14 cellular contexts compared by ENCODE assay signal in genomic region chr15:90471769-90472168, GRCh38.
"Had no signal": no experiment of that assay in that cellular context is flagged by ENCODE, and none has a peak within 500 bp of the region (broad histone marks: within the 10 kb centered on the region; RNA-seq: fewer than 3 reads in every experiment).

No MANE protein-coding gene starts in this region.

- H3K4me3 Mint-ChIP-seq: activated B cell treated with CpG ODN at 0.5 μM for 24 hours; activated CD4-positive, alpha-beta T cell treated with anti-CD3 and anti-CD28 coated beads, Interleukin-2, amount 10 ng/mL, durations not matched to agents 24 days and 14 days; activated naive CD8-positive, alpha-beta T cell treated with anti-CD3 and anti-CD28 coated beads, Interleukin-2, amount 10 ng/mL, durations not matched to agents 7 days and 5 days; endodermal cell; stimulated activated memory B cell treated with anti-CD40 and anti-IgM and Interleukin-4, amounts not matched to agents 10 μg/mL and 1 μg/mL and 100 μg/mL, for 72 hours had no signal

- H3K4me3 ChIP-seq: gastroesophageal sphincter, left lung, transverse colon, vagina had no signal

- H3K27ac ChIP-seq: gastroesophageal sphincter, left lung, transverse colon, vagina had no signal

- H3K4me1 Mint-ChIP-seq: endodermal cell had no signal

- H3K4me1 ChIP-seq: gastroesophageal sphincter, left lung, transverse colon, vagina had no signal

- DNase-seq: activated B cell treated with CpG ODN at 0.5 μM for 24 hours; activated CD4-positive, alpha-beta T cell treated with anti-CD3 and anti-CD28 coated beads, Interleukin-2, amount 10 ng/mL, durations not matched to agents 24 days and 14 days; activated CD8-positive, alpha-beta memory T cell treated with anti-CD3 and anti-CD28 coated beads for 24 hours; activated naive CD8-positive, alpha-beta T cell treated with anti-CD3 and anti-CD28 coated beads, Interleukin-2, amount 10 ng/mL, durations not matched to agents 7 days and 5 days; endodermal cell; left lung; mammary epithelial cell; stimulated activated CD4-positive, alpha-beta T cell treated with anti-CD3 and anti-CD28 coated beads, Interleukin-12 subunit alpha, Interleukin-12 subunit beta, amount 100 ng/mL, for 4 hours; stimulated activated CD4-positive, alpha-beta T cell treated with anti-CD3 and anti-CD28 coated beads, Interleukin-2, amount 100 ng/mL, for 24 hours; T-helper 2 cell; transverse colon had no signal

- H3K27me3 Mint-ChIP-seq: activated B cell treated with CpG ODN at 0.5 μM for 24 hours; activated CD4-positive, alpha-beta T cell treated with anti-CD3 and anti-CD28 coated beads, Interleukin-2, amount 10 ng/mL, durations not matched to agents 24 days and 14 days; activated naive CD8-positive, alpha-beta T cell treated with anti-CD3 and anti-CD28 coated beads, Interleukin-2, amount 10 ng/mL, durations not matched to agents 7 days and 5 days; stimulated activated memory B cell treated with anti-CD40 and anti-IgM and Interleukin-4, amounts not matched to agents 10 μg/mL and 1 μg/mL and 100 μg/mL, for 72 hours had no signal

- H3K27me3 ChIP-seq: gastroesophageal sphincter, left lung, transverse colon, vagina had no signal

- H3K9me3 ChIP-seq: gastroesophageal sphincter, left lung, transverse colon, vagina had no signal

- H3K27ac Mint-ChIP-seq: activated B cell treated with CpG ODN at 0.5 μM for 24 hours; activated naive CD8-positive, alpha-beta T cell treated with anti-CD3 and anti-CD28 coated beads, Interleukin-2, amount 10 ng/mL, durations not matched to agents 7 days and 5 days had no signal

- H3K9me3 Mint-ChIP-seq: activated B cell treated with CpG ODN at 0.5 μM for 24 hours; activated CD4-positive, alpha-beta T cell treated with anti-CD3 and anti-CD28 coated beads, Interleukin-2, amount 10 ng/mL, durations not matched to agents 24 days and 14 days; activated naive CD8-positive, alpha-beta T cell treated with anti-CD3 and anti-CD28 coated beads, Interleukin-2, amount 10 ng/mL, durations not matched to agents 7 days and 5 days; endodermal cell; stimulated activated memory B cell treated with anti-CD40 and anti-IgM and Interleukin-4, amounts not matched to agents 10 μg/mL and 1 μg/mL and 100 μg/mL, for 72 hours had no signal
